Comparison of ENCODE assay signal across 34 cellular contexts in genomic region chr14:86601813-86602212, GRCh38.
"Had no signal": no experiment of that assay in that cellular context is flagged by ENCODE, and none has a peak within 500 bp of the region (broad histone marks: within the 10 kb centered on the region; RNA-seq: fewer than 3 reads in every experiment).

No MANE protein-coding gene starts in this region.

- H3K36me3 ChIP-seq: MG63 had no signal

- DNase-seq: Karpas-422, Kasumi-1, KG1, MG63, MM.1S, MV-4-11, NCI-H1048, NCI-H1092, NCI-H1092 treated with DMSO at 0.1 percent for 48 hours, NCI-H1105, NCI-H1105 treated with DMSO at 0.1 percent for 48 hours, NCI-H1417, NCI-H1417 treated with DMSO at 0.1 percent for 48 hours, NCI-H1436, NCI-H1436 treated with DMSO at 0.1 percent for 48 hours, NCI-H146, NCI-H1694, NCI-H1694 treated with DMSO at 0.1 percent for 48 hours, NCI-H187, NCI-H187 treated with DMSO at 0.1 percent for 48 hours, NCI-H1930, NCI-H2029, NCI-H2029 treated with DMSO at 0.1 percent for 48 hours, NCI-H2081, NCI-H2081 treated with DMSO at 0.1 percent for 48 hours, NCI-H2107, NCI-H2171, NCI-H2171 treated with DMSO at 0.1 percent for 48 hours, NCI-H2227 treated with DMSO at 0.1 percent for 48 hours, NCI-H226, NCI-H345, NCI-H446, NCI-H446 treated with DMSO at 0.1 percent for 48 hours had no signal

- H3K27me3 ChIP-seq: MG63 had no signal

- H3K9ac ChIP-seq: KMS-11 had no signal

- H3K27ac ChIP-seq: KMS-11 had no signal

- H3K9me3 ChIP-seq: MG63 had no signal

- H3K4me3 ChIP-seq: MG63 had no signal
